Comparison of ENCODE assay signal across 23 cellular contexts in the genomic region with DNA sequence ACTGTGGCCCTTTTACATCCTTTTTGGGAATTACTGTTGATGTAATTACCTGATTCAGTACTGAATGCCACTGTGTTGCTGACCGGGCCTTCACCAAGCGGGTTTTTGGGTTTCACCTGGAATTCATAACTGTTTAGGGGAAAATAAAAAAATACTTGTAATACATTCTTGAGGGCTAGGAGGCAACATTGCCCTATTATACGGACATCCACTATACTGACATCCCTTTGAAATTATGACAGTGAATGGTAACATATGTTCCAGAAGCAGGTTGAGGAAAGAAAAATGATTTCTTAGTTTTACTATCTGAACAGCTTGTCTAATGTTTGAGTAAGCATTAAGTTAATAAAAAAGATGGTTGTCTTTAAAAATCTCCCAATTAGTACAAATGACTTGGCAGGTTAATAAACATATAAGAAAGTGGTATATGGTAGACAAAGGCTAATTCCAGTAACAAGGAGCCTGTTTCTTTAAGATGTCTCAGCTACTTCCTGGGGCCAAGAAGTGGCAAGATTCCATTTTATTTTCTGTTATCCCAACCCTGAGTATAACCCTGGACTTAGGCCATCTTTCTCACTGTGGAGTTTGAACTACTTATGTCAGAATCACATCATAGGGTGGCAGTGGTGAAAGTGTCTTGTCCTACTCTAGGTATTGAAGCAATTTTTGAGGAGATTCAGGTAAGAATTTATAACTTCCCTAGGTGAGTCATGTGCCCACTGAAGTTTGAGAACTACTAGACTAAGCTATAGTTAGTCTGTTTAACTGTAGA. TPM values are rescaled to one million over a fixed set of nuclear protein-coding genes. Genes with fewer than 3 reads are reported as not detected.
A peak's percentile ranks its signal among the peaks of the same experiment; 100 is the strongest.
DNase-seq lines count a peak whose midpoint lies in the region; ATAC-seq, FAIRE-seq and TF ChIP-seq lines count a peak whose summit lies in the region.
"Had no signal": no experiment of that assay in that cellular context is flagged by ENCODE, and none has a peak within 500 bp of the region (broad histone marks: within the 10 kb centered on the region; RNA-seq: fewer than 3 reads in every experiment).

No MANE protein-coding gene starts in this region.

- FAIRE-seq in small intestine (lab: Jason Lieb, UNC) = no peak
- FAIRE-seq: A549, GM12878 had no signal

- no peaks in the 10 kb centered on the region for H3K27me3 ChIP-seq in ascending aorta
- H3K27me3 ChIP-seq in right atrium auricular region = no peaks in the 10 kb centered on the region
- no peaks in the 10 kb centered on the region for H3K27me3 ChIP-seq in small intestine (ENCODE audit: control insufficient read depth in 2 of 2, insufficient read depth in 2 of 2, low read length in 2 of 2)
- no peaks in the 10 kb centered on the region for H3K27me3 ChIP-seq in Peyer's patch
- H3K27me3 ChIP-seq: body of pancreas, neural progenitor cell had no signal

- ATAC-seq in Right ventricle myocardium inferior = peak; percentile 47
- ATAC-seq in GM19395 (IDR thresholded peaks at IDR 0.05; ENCODE audit: unreplicated experiment) = no peak
- ATAC-seq: body of pancreas, GM12878, HCT116 had no signal

- TF ChIP-seq CTCF in ascending aorta (IDR thresholded peaks at IDR 0.05) (no peak), right atrium auricular region (IDR thresholded peaks at IDR 0.05) (no peak), Peyer's patch (IDR thresholded peaks at IDR 0.05) (no peak)

- TF ChIP-seq POLR2A in Peyer's patch (IDR thresholded peaks at IDR 0.05) = no peak

- H3K27ac ChIP-seq in ascending aorta (peak overlapping the region; percentile 48 to 57), right atrium auricular region (peak overlapping the region; percentile 4), small intestine (ENCODE audit: low read depth in 1 of 2, low read length in 1 of 2) (peak overlapping the region in 1 of 2 donors; percentile 3), Peyer's patch (no peak overlapping the region)
- H3K27ac ChIP-seq: A549, body of pancreas, epithelial cell of prostate, HL-60, neural progenitor cell, WERI-Rb-1 had no signal

- peaks cover 0 to 9% of the 10 kb centered on the region in 2 donors for H3K4me1 ChIP-seq in ascending aorta
- H3K4me1 ChIP-seq in right atrium auricular region = peaks cover 0 to 21% of the 10 kb centered on the region in 2 donors
- H3K4me1 ChIP-seq in small intestine (ENCODE audit: control insufficient read depth in 2 of 2, insufficient read depth in 1 of 2, low read depth in 1 of 2, low read length in 1 of 2) = no peaks in the 10 kb centered on the region
- no peaks in the 10 kb centered on the region for H3K4me1 ChIP-seq in Peyer's patch
- H3K4me1 ChIP-seq: A549, body of pancreas, neural progenitor cell had no signal

- H3K36me3 ChIP-seq in ascending aorta = peaks cover 16 to 28% of the 10 kb centered on the region in 2 donors
- peaks cover 24% of the 10 kb centered on the region for H3K36me3 ChIP-seq in right atrium auricular region
- peaks cover 0 to 7% of the 10 kb centered on the region in 2 donors for H3K36me3 ChIP-seq in small intestine (ENCODE audit: control insufficient read depth in 2 of 2, insufficient read depth in 2 of 2, low read length in 2 of 2)
- H3K36me3 ChIP-seq in Peyer's patch = peaks cover 0 to 47% (median 0%) of the 10 kb centered on the region in 3 donors

- WGBS in small intestine, 3 donors = 74 to 95% (median 76%) methylated on average over 3 of the region's 3 CpGs

- no peak for DNase-seq in Right ventricle myocardium inferior (ENCODE audit: missing footprints)
- no peak for DNase-seq in cardiac septum (ENCODE audit: low spot score)
- no peak for DNase-seq in ascending aorta (ENCODE audit: low spot score in 2 of 2)
- no peak for DNase-seq in right atrium auricular region (ENCODE audit: low spot score)
- DNase-seq in small intestine = peak; percentile 24
- DNase-seq in effector CD4-positive, alpha-beta T cell = no peak
- no peak for DNase-seq in Peyer's patch
- DNase-seq: activated CD4-positive, alpha-beta memory T cell treated with anti-CD3 and anti-CD28 coated beads, Interleukin-2, amount 10 ng/mL, durations not matched to agents 7 days and 5 days; activated naive CD4-positive, alpha-beta T cell treated with anti-CD3 and anti-CD28 coated beads, Interleukin-2, amount 50 U/mL, for 16 hours; activated T-cell treated with anti-CD3 and anti-CD28 coated beads, Interleukin-2, amount 50 U/mL, for 1 hour; body of pancreas; dermis blood vessel endothelial cell; NCI-H187; SHP77 treated with DMSO at 0.1 percent for 48 hours; T-helper 2 cell; WERI-Rb-1 had no signal

- no peak overlapping the region for H3K4me3 ChIP-seq in ascending aorta
- no peak overlapping the region for H3K4me3 ChIP-seq in right atrium auricular region
- no peak overlapping the region for H3K4me3 ChIP-seq in small intestine (ENCODE audit: low read depth in 1 of 2, low read length in 2 of 2)
- no peak overlapping the region for H3K4me3 ChIP-seq in Peyer's patch
- H3K4me3 ChIP-seq: A549, body of pancreas, GM12878, neural progenitor cell had no signal

- intact Hi-C loops in Right ventricle myocardium inferior (cut with DNase I) (loop anchor here (5.0 kb wide), 1 partner anchor 37 kb away; no protein-coding TSS in a partner anchor), cardiac septum (cut with DNase I) (no loop called here), ascending aorta (cut with DNase I) (loop anchor here (10.0 kb wide), 1 partner anchor 440 kb away; no protein-coding TSS in a partner anchor)

- H3K9me3 ChIP-seq in ascending aorta = no peaks in the 10 kb centered on the region
- H3K9me3 ChIP-seq in right atrium auricular region = no peaks in the 10 kb centered on the region
- H3K9me3 ChIP-seq in small intestine (ENCODE audit: control insufficient read depth, low read depth) = no peaks in the 10 kb centered on the region
- no peaks in the 10 kb centered on the region for H3K9me3 ChIP-seq in Peyer's patch
- H3K9me3 ChIP-seq: A549, body of pancreas had no signal

RNA-seq across cellular contexts. Expression of gene TFG, which starts 45.5 kb away (rescaled TPM):
- 104 TPM for total RNA-seq in Right ventricle myocardium inferior
- 93.0 TPM for total RNA-seq in cardiac septum
- 64.9 TPM for total RNA-seq in ascending aorta
- total RNA-seq in right atrium auricular region = 100 to 1,000 TPM in 1 of 2 donors, 10 to 100 TPM in 1; 79.1 to 111 TPM
- 100 to 1,000 TPM in 2 of 3 donors, 10 to 100 TPM in 1; 89.7 to 196 (median 125) TPM for polyA plus RNA-seq in small intestine
- total RNA-seq in Peyer's patch = 100 to 1,000 TPM in 3 of 4 donors, 10 to 100 TPM in 1; 75.1 to 188 (median 141) TPM

Comparison
In these comparisons a context has a peak if more than half of its experiments do, and no peak if none do; other contexts are left out.
1. H3K27ac ChIP-seq: peak in ascending aorta (2 of 2) and right atrium auricular region (2 of 2); none in Peyer's patch (0 of 4).